In genomic region chr5:169354921-169355320, GRCh38 we compare ENCODE assay signal across 20 cellular contexts. TPM values are rescaled to one million over a fixed set of nuclear protein-coding genes. Genes with fewer than 3 reads are reported as not detected.
DNase-seq lines count a peak whose midpoint lies in the region; ATAC-seq, FAIRE-seq and TF ChIP-seq lines count a peak whose summit lies in the region.
"Had no signal": no experiment of that assay in that cellular context is flagged by ENCODE, and none has a peak within 500 bp of the region (broad histone marks: within the 10 kb centered on the region; RNA-seq: fewer than 3 reads in every experiment).

No MANE protein-coding gene starts in this region.

- TF ChIP-seq POLR2A in A549 (IDR thresholded peaks at IDR 0.05; ENCODE audit: low read length): no peak

- peak overlapping the region; percentile 11; the same call in 1 of the 2 replicates for H3K4me3 Mint-ChIP-seq in HFFc6
- H3K4me3 Mint-ChIP-seq: GM23338 had no signal

- peak overlapping the region; percentile 20; the same call in 1 of the 2 replicates for H3K9ac ChIP-seq in SK-N-SH

- H3K9me2 ChIP-seq in SK-N-SH: no peaks in the 10 kb centered on the region

- no peaks in the 10 kb centered on the region for H3K27me3 ChIP-seq in SK-N-SH (ENCODE audit: insufficient read depth)

- DNase-seq in A549 (ENCODE audit: low read depth in 1 of 2, low spot score in 1 of 2): peak in 1 of 2 experiments; percentile 18
- no peak for DNase-seq in HFFc6
- DNase-seq in SK-N-SH: no peak
- DNase-seq in epithelial cell of prostate (ENCODE audit: low read depth, low spot score): no peak
- no peak for DNase-seq in GM03348 (ENCODE audit: low spot score)
- DNase-seq in HCEC 1CT: no peak
- DNase-seq in anterior cingulate cortex (lab: John Stamatoyannopoulos, UW): no peak
- DNase-seq in SW480 (ENCODE audit: low spot score): no peak
- DNase-seq: 8988T, Caco-2, KG1, MM.1S, NCI-H1105 treated with DMSO at 0.1 percent for 48 hours, NCI-H187, NCI-H446 treated with DMSO at 0.1 percent for 48 hours, NCI-H748 treated with DMSO at 0.1 percent for 48 hours had no signal

- H3K27ac ChIP-seq in A549 (peak overlapping the region; percentile 76 to 90), SK-N-SH (ENCODE audit: low read depth in 2 of 2, low read length in 1 of 2) (peak overlapping the region; percentile 11 to 72; a peak in 3 of 4 replicates), epithelial cell of prostate (peak overlapping the region; percentile 91)
- H3K27ac ChIP-seq: C4-2B had no signal

- TF ChIP-seq EP300 in A549 (IDR thresholded peaks at IDR 0.05): 0 out of 5 replicates have a peak, but pooled peaks of 1 of the 2 experiments have one; percentile 32
- peak in 1 of 2 experiments; percentile 62; a peak in 1 of 4 replicates for TF ChIP-seq EP300 in SK-N-SH (IDR thresholded peaks at IDR 0.05; ENCODE audit: borderline replicate concordance in 1 of 2, low read depth in 1 of 2, low read length in 1 of 2)

- WGBS in A549 (ENCODE audit: missing lambda C conversion rate): 9% methylated on average over 2 of the region's 2 CpGs
- WGBS in SK-N-SH (ENCODE audit: low lambda C conversion rate): 36% methylated on average over 2 of the region's 2 CpGs

- H3K36me3 ChIP-seq in SK-N-SH (replicated peaks in 1 of 2; ENCODE audit: control insufficient read depth in 1 of 2, insufficient read depth in 2 of 2, low read length in 1 of 2): no peaks in the 10 kb centered on the region

- H3K27ac Mint-ChIP-seq in HFFc6: peak overlapping the region; percentile 47; the same call in 1 of the 2 replicates
- H3K27ac Mint-ChIP-seq: GM23338 had no signal

- H3K27me3 Mint-ChIP-seq in HFFc6 (ENCODE audit: insufficient read depth): no peaks in the 10 kb centered on the region; the same call in 1 of the 2 replicates

- H4K20me1 ChIP-seq in SK-N-SH (ENCODE audit: insufficient read depth): no peaks in the 10 kb centered on the region

- CTCF ChIA-PET in A549 (lab: Yijun Ruan, JAX) (interaction anchor here (0.7 to 1.1 kb wide), 2 partner anchors 53 to 194 kb away, joined by 3 read pairs; no protein-coding TSS in a partner anchor), SK-N-SH (lab: Yijun Ruan, JAX) (no interaction called here)

- 0 out of 5 replicates have a peak, but pooled peaks of 1 of the 2 experiments have one; percentile 5 for TF ChIP-seq RAD21 in A549 (conservative IDR thresholded peaks at IDR 0.05 in 1 of 2, IDR thresholded peaks at IDR 0.05 in 1 of 2)
- no peak for TF ChIP-seq RAD21 in SK-N-SH (IDR thresholded peaks at IDR 0.05; ENCODE audit: low read length)

- H3K79me2 ChIP-seq in SK-N-SH (ENCODE audit: insufficient read depth): no peaks in the 10 kb centered on the region

- H3K4me1 ChIP-seq in A549 (peaks cover 53% of the 10 kb centered on the region), SK-N-SH (ENCODE audit: control insufficient read depth in 1 of 2, insufficient read depth in 2 of 2, low read depth in 1 of 2, low read length in 1 of 2) (peaks cover 11 to 23% of the 10 kb centered on the region in 2 experiments)

- FAIRE-seq in A549 (lab: Jason Lieb, UNC): no peak
- FAIRE-seq: G401.6, GM12892 had no signal

- POLR2A ChIA-PET in A549 (lab: Yijun Ruan, JAX) (no interaction called here), SK-N-SH (lab: Yijun Ruan, JAX) (no interaction called here)

- H3K4me2 ChIP-seq in A549 (peak overlapping the region; percentile 65), SK-N-SH (peak overlapping the region; percentile 16)
- H3K4me2 ChIP-seq: GM23338 had no signal

- peaks cover 37% of the 10 kb centered on the region for H3F3A ChIP-seq in SK-N-SH (replicated peaks; ENCODE audit: insufficient read depth)

- H3K4me1 Mint-ChIP-seq in HFFc6 (ENCODE audit: low read depth): peaks cover 62% of the 10 kb centered on the region
- H3K4me1 Mint-ChIP-seq: GM23338 had no signal

- H3K36me3 Mint-ChIP-seq in HFFc6 (ENCODE audit: low read depth): no peaks in the 10 kb centered on the region

- ATAC-seq in A549: no peak
- ATAC-seq: GM23338 had no signal

- H3K4me3 ChIP-seq in A549 (no peak overlapping the region), SK-N-SH (ENCODE audit: low read depth in 2 of 2, low read length in 1 of 2) (no peak overlapping the region)
- H3K4me3 ChIP-seq: GM23338 had no signal

- H2AFZ ChIP-seq in SK-N-SH (ENCODE audit: low read depth): peak overlapping the region; percentile 38
- H2AFZ ChIP-seq: GM23338 had no signal

- no peaks in the 10 kb centered on the region for H3K9me3 ChIP-seq in A549
- H3K9me3 ChIP-seq in SK-N-SH: no peaks in the 10 kb centered on the region
- H3K9me3 ChIP-seq: Caco-2 had no signal

- no peak for TF ChIP-seq CTCF in A549 (IDR thresholded peaks at IDR 0.05)
- TF ChIP-seq CTCF in HFFc6 (IDR thresholded peaks at IDR 0.05): no peak
- TF ChIP-seq CTCF in SK-N-SH (IDR thresholded peaks at IDR 0.05): no peak

- H3K9me3 Mint-ChIP-seq in HFFc6: no peaks in the 10 kb centered on the region
- H3K9me3 Mint-ChIP-seq: GM23338 had no signal

TF ChIP-seq in A549, 52 proteins besides CTCF, POLR2A, EP300 and RAD21 (continues in another document):
- 0 out of 3 replicates have a peak, but pooled peaks have one; percentile 8 for TF ChIP-seq BCL3 (IDR thresholded peaks at IDR 0.05)
- no peak for TF ChIP-seq MAZ (IDR thresholded peaks at IDR 0.05; ENCODE audit: borderline replicate concordance, low read depth, low read length)
- no peak for TF ChIP-seq HDAC2 (IDR thresholded peaks at IDR 0.05)
- no peak for TF ChIP-seq HOXA7 (CRISPR knock-in tag; IDR thresholded peaks at IDR 0.05)
- no peak for TF ChIP-seq HEYL (CRISPR knock-in tag; IDR thresholded peaks at IDR 0.05)
- TF ChIP-seq FOSL2 (IDR thresholded peaks at IDR 0.05): no peak
- peak; percentile 42; the same call in 1 of the 2 replicates for TF ChIP-seq FOSL2 (CRISPR knock-in tag; IDR thresholded peaks at IDR 0.05)
- no peak for TF ChIP-seq PBX3 (IDR thresholded peaks at IDR 0.05)

TF ChIP-seq in SK-N-SH, 30 proteins besides CTCF, POLR2A, EP300 and RAD21:
- TF ChIP-seq POLR2AphosphoS5 (IDR thresholded peaks at IDR 0.05; ENCODE audit: low read depth, low read length) (no peak), PBX3 (IDR thresholded peaks at IDR 0.05) (peak; percentile 77), TEAD4 (IDR thresholded peaks at IDR 0.05; ENCODE audit: borderline replicate concordance, insufficient read depth) (0 out of 2 replicates have a peak, but pooled peaks have one; percentile 52), TCF12 (IDR thresholded peaks at IDR 0.05) (peak; percentile 69), FOSL2 (IDR thresholded peaks at IDR 0.05; ENCODE audit: borderline replicate concordance, low read depth) (peak; percentile 69; the same call in 1 of the 2 replicates), NFIC (IDR thresholded peaks at IDR 0.05; ENCODE audit: borderline replicate concordance) (peak; percentile 24; the same call in 1 of the 2 replicates), MAX (IDR thresholded peaks at IDR 0.05; ENCODE audit: low read depth) (no peak)

RNA-seq across cellular contexts. Expression of gene SLIT3, which starts 54.0 kb away (rescaled TPM):
- polyA plus RNA-seq in A549 (2011; rRNA removed): 12.7 and 22.7 TPM in 2 replicates
- polyA plus RNA-seq in A549 (2012; cell fraction: cytosol; rRNA removed): 42.0 and 46.9 TPM in 2 replicates
- polyA plus RNA-seq in A549 (2012; cell fraction: nucleus; rRNA removed): 77.7 and 91.2 TPM in 2 replicates
- polyA plus RNA-seq in A549 (2017; fragmentation: RNase III; extraction: RNeasy Plus Mini Kit Qiagen cat#74134 plus additional on column Dnase treatment): 18.3 to 22.9 TPM (median 21.2 TPM) in 3 replicates
- polyA minus RNA-seq in A549 (2011; rRNA and poly(A)+ RNA removed): 55.8 and 61.8 TPM in 2 replicates
- 1 to 10 TPM; 4.2 to 8.3 (median 7.1) TPM for total RNA-seq in HFFc6 (2021; fragmentation: NEBNext Ultra II Directional; extraction: Animal tissue kit (Norgen Biotek cat#: 25700))
- 80.0 and 119 TPM in 2 replicates for polyA plus RNA-seq in SK-N-SH (2012; rRNA removed)
- 65.8 and 110 TPM in 2 replicates for polyA plus RNA-seq in SK-N-SH (2012; cell fraction: cytosol; rRNA removed)
- 139 and 176 TPM in 2 replicates for polyA plus RNA-seq in SK-N-SH (2012; cell fraction: nucleus; rRNA removed)

Comparison
In these comparisons a context has a peak if more than half of its experiments do, and no peak if none do; other contexts are left out.
1. Of the 12 proteins assayed by ChIP-seq in both A549 and SK-N-SH: peak only in A549: none; only in SK-N-SH: PBX3; in both: none; in neither: 8; mixed calls (peak in some experiments, not most) for 3.